In the genomic region with DNA sequence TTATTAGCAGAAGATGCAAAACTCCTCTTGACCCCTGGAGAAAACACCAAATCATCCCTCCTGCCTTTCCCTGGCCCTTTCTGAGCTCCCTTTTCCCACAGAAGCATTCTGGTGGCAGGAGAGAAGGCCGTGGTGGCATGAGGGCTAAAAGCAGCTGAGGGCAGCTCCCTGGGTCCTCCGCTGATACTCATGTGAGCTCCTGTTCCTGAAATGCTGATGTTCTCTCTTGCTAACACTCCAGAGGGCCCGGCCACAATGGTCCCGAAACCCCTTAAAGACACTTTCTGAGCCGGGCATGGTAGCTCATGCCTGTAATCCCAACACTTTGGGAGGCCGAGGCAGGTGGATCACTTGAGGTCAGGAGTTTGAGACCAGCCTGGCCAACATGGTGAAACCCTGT, we compare ENCODE assay signal across 31 cellular contexts.
"Had no signal": no experiment of that assay in that cellular context is flagged by ENCODE, and none has a peak within 500 bp of the region (broad histone marks: within the 10 kb centered on the region; RNA-seq: fewer than 3 reads in every experiment).

No MANE protein-coding gene starts in this region.

- H3K9me3 Mint-ChIP-seq: naive thymus-derived CD8-positive, alpha-beta T cell; natural killer cell treated with Interleukin-12 subunit alpha and Interleukin-12 subunit beta and Interleukin-15 and Interleukin-18, amount 100 ng/mL, for 72 hours; stimulated activated memory B cell treated with anti-CD40 and anti-IgM and Interleukin-4, amounts not matched to agents 10 μg/mL and 1 μg/mL and 100 μg/mL, for 72 hours; stimulated activated naive CD8-positive, alpha-beta T cell treated with anti-CD3 and anti-CD28 coated beads, Interleukin-15, amount 100 ng/mL, for 72 hours had no signal

- H3K9me3 ChIP-seq: neutrophil, pancreas, psoas muscle, right lobe of liver, spleen, suprapubic skin, testis, tibial artery, transverse colon, upper lobe of right lung, uterus had no signal

- H3K4me3 Mint-ChIP-seq: naive thymus-derived CD8-positive, alpha-beta T cell; natural killer cell treated with Interleukin-12 subunit alpha and Interleukin-12 subunit beta and Interleukin-15 and Interleukin-18, amount 100 ng/mL, for 72 hours; nephron progenitor cell; neural crest cell; stimulated activated memory B cell treated with anti-CD40 and anti-IgM and Interleukin-4, amounts not matched to agents 10 μg/mL and 1 μg/mL and 100 μg/mL, for 72 hours; stimulated activated naive CD8-positive, alpha-beta T cell treated with anti-CD3 and anti-CD28 coated beads, Interleukin-15, amount 100 ng/mL, for 72 hours; type B pancreatic cell had no signal

- H3K27me3 Mint-ChIP-seq: naive thymus-derived CD8-positive, alpha-beta T cell; progenitor cell of endocrine pancreas; stimulated activated naive CD8-positive, alpha-beta T cell treated with anti-CD3 and anti-CD28 coated beads, Interleukin-15, amount 100 ng/mL, for 72 hours; type B pancreatic cell had no signal

- H3K27ac Mint-ChIP-seq: natural killer cell treated with Interleukin-12 subunit alpha and Interleukin-12 subunit beta and Interleukin-15 and Interleukin-18, amount 100 ng/mL, for 72 hours; nephron progenitor cell; progenitor cell of endocrine pancreas; stimulated activated memory B cell treated with anti-CD40 and anti-IgM and Interleukin-4, amounts not matched to agents 10 μg/mL and 1 μg/mL and 100 μg/mL, for 72 hours; stimulated activated naive CD8-positive, alpha-beta T cell treated with anti-CD3 and anti-CD28 coated beads, Interleukin-15, amount 100 ng/mL, for 72 hours; type B pancreatic cell had no signal

- H3K27me3 ChIP-seq: neutrophil, pancreas, right lobe of liver, spleen, testis, tibial artery, transverse colon, upper lobe of right lung, uterus had no signal

- H3K36me3 Mint-ChIP-seq: naive thymus-derived CD8-positive, alpha-beta T cell; natural killer cell treated with Interleukin-12 subunit alpha and Interleukin-12 subunit beta and Interleukin-15 and Interleukin-18, amount 100 ng/mL, for 72 hours; stimulated activated memory B cell treated with anti-CD40 and anti-IgM and Interleukin-4, amounts not matched to agents 10 μg/mL and 1 μg/mL and 100 μg/mL, for 72 hours had no signal

- DNase-seq: naive thymus-derived CD8-positive, alpha-beta T cell; nephron progenitor cell; nucleus accumbens; posterior cingulate gyrus; psoas muscle; right cardiac atrium; right lobe of liver; spleen; stimulated activated CD4-positive, alpha-beta T cell treated with anti-CD3 and anti-CD28 coated beads, Interleukin-12 subunit alpha, Interleukin-12 subunit beta, amount 100 ng/mL, for 4 hours; stimulated activated CD4-positive, alpha-beta T cell treated with anti-CD3 and anti-CD28 coated beads, Interleukin-1b, Interleukin-23, amount 100 ng/mL, for 48 hours; stimulated activated CD4-positive, alpha-beta T cell treated with anti-CD3 and anti-CD28 coated beads, Interleukin-4, amount 100 ng/mL, for 1 hour; stimulated activated CD4-positive, alpha-beta T cell treated with anti-CD3 and anti-CD28 coated beads, Interleukin-4, amount 100 ng/mL, for 4 hours; stimulated activated naive CD4-positive, alpha-beta T cell; stimulated activated naive CD8-positive, alpha-beta T cell treated with anti-CD3 and anti-CD28 coated beads, Interleukin-15, amount 100 ng/mL, for 72 hours; stimulated activated naive CD8-positive, alpha-beta T cell treated with anti-CD3 and anti-CD28 coated beads, Interleukin-15, Interleukin-2, amounts not matched to agents 100 U/mL and 50 U/mL, for 24 hours; substantia nigra; testis; tibial artery; transverse colon; upper lobe of right lung; uterus had no signal

- H3K4me1 ChIP-seq: pancreas, psoas muscle, spleen, testis, tibial artery, upper lobe of right lung, uterus had no signal

- H3K27ac ChIP-seq: neutrophil, pancreas, psoas muscle, right lobe of liver, skin epidermis, spleen, suprapubic skin, testis, tibial artery, transverse colon, upper lobe of right lung, uterus had no signal

- H3K4me1 Mint-ChIP-seq: neural crest cell had no signal

- H3K36me3 ChIP-seq: neutrophil, pancreas, right lobe of liver, spleen, suprapubic skin, tibial artery, transverse colon, upper lobe of right lung, uterus had no signal

- H3K4me3 ChIP-seq: pancreas, psoas muscle, right lobe of liver, skin epidermis, smooth muscle cell, spleen, suprapubic skin, testis, tibial artery, transverse colon, upper lobe of right lung, uterus had no signal
